ENCODE assay signal across 11 cellular contexts in genomic region chr12:132393991-132394949, GRCh38.
DNase-seq lines count a peak whose midpoint lies in the region; FAIRE-seq and TF ChIP-seq lines count a peak whose summit lies in the region.
"Had no signal": no experiment of that assay in that cellular context is flagged by ENCODE, and none has a peak within 500 bp of the region (broad histone marks: within the 10 kb centered on the region; RNA-seq: fewer than 3 reads in every experiment).

No MANE protein-coding gene starts in this region.

- TF ChIP-seq POLR2A in H54 (IDR thresholded peaks at IDR 0.05; ENCODE audit: low read depth, low read length) = no peak
- TF ChIP-seq POLR2A in sigmoid colon (IDR thresholded peaks at IDR 0.05) = no peak

- H3K36me3 ChIP-seq in ACC112 (ENCODE audit: insufficient read depth, low read length) = no peaks in the 10 kb centered on the region
- H3K36me3 ChIP-seq in sigmoid colon = no peaks in the 10 kb centered on the region

- H3K27me3 Mint-ChIP-seq in activated T-helper 2 cell treated with anti-CD3 and anti-CD28 coated beads, Interferon-gamma antibody, Interleukin-2, Interleukin-4, amounts not matched to agents 10 μg/mL and 5 μg/mL and 100 μg/mL, durations not matched to agents 14 hours and 24 hours and 36 hours (ENCODE audit: low read depth) = peaks cover 2% of the 10 kb centered on the region

- no peak overlapping the region for H3K27ac Mint-ChIP-seq in activated T-helper 2 cell treated with anti-CD3 and anti-CD28 coated beads, Interferon-gamma antibody, Interleukin-2, Interleukin-4, amounts not matched to agents 10 μg/mL and 5 μg/mL and 100 μg/mL, durations not matched to agents 14 hours and 24 hours and 36 hours
- H3K27ac Mint-ChIP-seq: CD4-positive, CD25-positive, alpha-beta regulatory T cell had no signal

- H3K4me3 ChIP-seq in ACC112 (ENCODE audit: low read depth, low read length) (no peak overlapping the region), sigmoid colon (no peak overlapping the region)
- H3K4me3 ChIP-seq: psoas muscle had no signal

- peaks cover 5% of the 10 kb centered on the region for H3K9me3 Mint-ChIP-seq in activated T-helper 2 cell treated with anti-CD3 and anti-CD28 coated beads, Interferon-gamma antibody, Interleukin-2, Interleukin-4, amounts not matched to agents 10 μg/mL and 5 μg/mL and 100 μg/mL, durations not matched to agents 14 hours and 24 hours and 36 hours

- DNase-seq in H54 (ENCODE audit: insufficient read length, low spot score) (peak; percentile 95), activated T-cell treated with anti-CD3 and anti-CD28 coated beads for 48 hours (ENCODE audit: low read depth) (peak; percentile 40), sigmoid colon (peak; percentile 56), iPS-NIHi11 (ENCODE audit: low spot score) (no peak), NCI-H510A treated with DMSO at 0.1 percent for 48 hours (lab: John Stamatoyannopoulos, UW) (no peak), NCI-H82 treated with DMSO at 0.1 percent for 48 hours (lab: John Stamatoyannopoulos, UW; ENCODE audit: unreplicated experiment) (no peak)
- no peak for DNase-seq in activated T-helper 2 cell treated with anti-CD3 and anti-CD28 coated beads, Interferon-gamma antibody, Interleukin-2, Interleukin-4, amounts not matched to agents 10 μg/mL and 5 μg/mL and 100 μg/mL, durations not matched to agents 14 hours and 24 hours and 36 hours (ENCODE audit: low spot score)
- DNase-seq: CD4-positive, CD25-positive, alpha-beta regulatory T cell; NCI-H2081 treated with DMSO at 0.1 percent for 48 hours had no signal

- H3K27me3 ChIP-seq in ACC112 (ENCODE audit: insufficient read depth, low read length) (peaks cover 14% of the 10 kb centered on the region), sigmoid colon (peaks cover 8 to 72% (median 32%) of the 10 kb centered on the region in 3 donors)

- TF ChIP-seq EP300 in sigmoid colon (IDR thresholded peaks at IDR 0.05) = no peak

- no peak for TF ChIP-seq CTCF in sigmoid colon (IDR thresholded peaks at IDR 0.05)

- no peak for FAIRE-seq in H54 (lab: Jason Lieb, UNC)

- no peak overlapping the region for H2AFZ ChIP-seq in ACC112 (ENCODE audit: low read length, unreplicated experiment)

- H3K4me1 ChIP-seq in ACC112 (ENCODE audit: control insufficient read depth, insufficient read depth, low read length, unreplicated experiment) (peaks cover 5% of the 10 kb centered on the region), sigmoid colon (no peaks in the 10 kb centered on the region)
- H3K4me1 ChIP-seq: psoas muscle had no signal

- WGBS in sigmoid colon, 2 donors = 72 to 81% methylated on average over 36 of the region's 36 CpGs

- no peak overlapping the region for H3K4me3 Mint-ChIP-seq in activated T-helper 2 cell treated with anti-CD3 and anti-CD28 coated beads, Interferon-gamma antibody, Interleukin-2, Interleukin-4, amounts not matched to agents 10 μg/mL and 5 μg/mL and 100 μg/mL, durations not matched to agents 14 hours and 24 hours and 36 hours (ENCODE audit: low read depth)
- H3K4me3 Mint-ChIP-seq: CD4-positive, CD25-positive, alpha-beta regulatory T cell had no signal

- no peaks in the 10 kb centered on the region for H3K36me3 Mint-ChIP-seq in activated T-helper 2 cell treated with anti-CD3 and anti-CD28 coated beads, Interferon-gamma antibody, Interleukin-2, Interleukin-4, amounts not matched to agents 10 μg/mL and 5 μg/mL and 100 μg/mL, durations not matched to agents 14 hours and 24 hours and 36 hours (ENCODE audit: low read depth)
- H3K36me3 Mint-ChIP-seq: CD4-positive, CD25-positive, alpha-beta regulatory T cell had no signal

- H3K27ac ChIP-seq in ACC112 (ENCODE audit: low read depth, low read length) (peak overlapping the region; percentile 31; the same call in 1 of the 2 replicates), sigmoid colon (no peak overlapping the region)
- H3K27ac ChIP-seq: psoas muscle had no signal

- no peaks in the 10 kb centered on the region for H3K79me2 ChIP-seq in ACC112 (ENCODE audit: control insufficient read depth, insufficient read depth, low read length, unreplicated experiment)

- no peaks in the 10 kb centered on the region for H3K9me3 ChIP-seq in sigmoid colon
- H3K9me3 ChIP-seq: psoas muscle had no signal

- H3K4me1 Mint-ChIP-seq in activated T-helper 2 cell treated with anti-CD3 and anti-CD28 coated beads, Interferon-gamma antibody, Interleukin-2, Interleukin-4, amounts not matched to agents 10 μg/mL and 5 μg/mL and 100 μg/mL, durations not matched to agents 14 hours and 24 hours and 36 hours (ENCODE audit: low read depth) = no peaks in the 10 kb centered on the region

- intact Hi-C loops in sigmoid colon (cut with DNase I) = no loop called here
- intact Hi-C loops in activated T-helper 2 cell treated with anti-CD3 and anti-CD28 coated beads, Interferon-gamma antibody, Interleukin-2, Interleukin-4, amounts not matched to agents 10 μg/mL and 5 μg/mL and 100 μg/mL, durations not matched to agents 14 hours and 24 hours and 36 hours (cut with micrococcal nuclease) = no loop called here

Comparison
In these comparisons a context has a peak if more than half of its experiments do, and no peak if none do; other contexts are left out.
1. DNase-seq: peak in H54 (single experiment), activated T-cell treated with anti-CD3 and anti-CD28 coated beads for 48 hours (single experiment) and sigmoid colon (single experiment); none in iPS-NIHi11 (single experiment), activated T-helper 2 cell treated with anti-CD3 and anti-CD28 coated beads, Interferon-gamma antibody, Interleukin-2, Interleukin-4, amounts not matched to agents 10 μg/mL and 5 μg/mL and 100 μg/mL, durations not matched to agents 14 hours and 24 hours and 36 hours (single experiment), NCI-H510A treated with DMSO at 0.1 percent for 48 hours (single experiment) and NCI-H82 treated with DMSO at 0.1 percent for 48 hours (single experiment).